1 cellular context compared by ENCODE assay signal in genomic region chr3:16668776-16669545, GRCh38.
TF ChIP-seq lines count a peak whose summit lies in the region.

No MANE protein-coding gene starts in this region.

TF ChIP-seq in SK-N-SH, 30 proteins besides CTCF, POLR2A, EP300 and RAD21 (continued from another document):
- TF ChIP-seq ZBTB33 (IDR thresholded peaks at IDR 0.05; ENCODE audit: borderline replicate concordance, low read depth): no peak
- no peak for TF ChIP-seq REST (IDR thresholded peaks at IDR 0.05; ENCODE audit: low read depth, low read length)
- no peak for TF ChIP-seq NRF1 (IDR thresholded peaks at IDR 0.05; ENCODE audit: low read depth, low read length)
- no peak for TF ChIP-seq FOXJ3 (CRISPR knock-in tag; IDR thresholded peaks at IDR 0.05)
- TF ChIP-seq FOXM1 (IDR thresholded peaks at IDR 0.05; ENCODE audit: low read depth): no peak
